8 cellular contexts compared by ENCODE assay signal in genomic region chr18:61502472-61502871, GRCh38.
DNase-seq lines count a peak whose midpoint lies in the region; ATAC-seq and TF ChIP-seq lines count a peak whose summit lies in the region.

No MANE protein-coding gene starts in this region.

- no peaks in the 10 kb centered on the region for H3K36me3 Mint-ChIP-seq in progenitor cell of endocrine pancreas (ENCODE audit: insufficient read depth)

- no peaks in the 10 kb centered on the region for H3K79me2 ChIP-seq in GM23248 (ENCODE audit: insufficient read depth)

- H4K20me1 ChIP-seq in GM23248 (ENCODE audit: insufficient read depth): no peaks in the 10 kb centered on the region

- DNase-seq in DMS53 (lab: John Stamatoyannopoulos, UW): peak; percentile 83
- DNase-seq in GM23248: peak; percentile 78
- DNase-seq in NCI-H1417 treated with DMSO at 0.1 percent for 48 hours (lab: John Stamatoyannopoulos, UW): peak; percentile 63
- peak; percentile 36 for DNase-seq in glomerular endothelial cell (ENCODE audit: extremely low read depth, low read depth, low spot score)
- peak; percentile 44 for DNase-seq in progenitor cell of endocrine pancreas (ENCODE audit: low spot score, unreplicated experiment)
- no peak for DNase-seq in effector CD4-positive, alpha-beta T cell

- peaks cover 3% of the 10 kb centered on the region for H3K27me3 Mint-ChIP-seq in progenitor cell of endocrine pancreas

- H3K4me2 ChIP-seq in GM23248 (ENCODE audit: unreplicated experiment): no peak overlapping the region

- in situ Hi-C loops in GM23248 (cut with MboI): loop anchor here (5.0 kb wide), 1 partner anchor 180 kb away; no protein-coding TSS in a partner anchor

- H3K27ac Mint-ChIP-seq in progenitor cell of endocrine pancreas: no peak overlapping the region

- H3K9me3 Mint-ChIP-seq in progenitor cell of endocrine pancreas (ENCODE audit: low read depth): no peaks in the 10 kb centered on the region

- H3K9me3 ChIP-seq in GM23248 (ENCODE audit: low read depth): no peaks in the 10 kb centered on the region

- peak; percentile 83 for TF ChIP-seq CTCF in VCaP (conservative IDR thresholded peaks at IDR 0.05)
- TF ChIP-seq CTCF in progenitor cell of endocrine pancreas (IDR thresholded peaks at IDR 0.05; ENCODE audit: unreplicated experiment): peak; percentile 85

- H3K4me1 ChIP-seq in GM23248 (ENCODE audit: insufficient read depth): 0 out of 2 replicates have a peak, but pooled peaks cover 2% of the 10 kb centered on the region

- no peaks in the 10 kb centered on the region for H3K9me2 ChIP-seq in GM23248 (ENCODE audit: insufficient read depth)

- no peak overlapping the region for H3K4me3 ChIP-seq in GM23248

- no peak overlapping the region for H3K27ac ChIP-seq in GM23248
- H3K27ac ChIP-seq in VCaP: peak overlapping the region; percentile 25; the same call in 1 of the 2 replicates

- H3K4me1 Mint-ChIP-seq in progenitor cell of endocrine pancreas (ENCODE audit: low read depth): no peaks in the 10 kb centered on the region

- H3K27me3 ChIP-seq in GM23248 (replicated peaks; ENCODE audit: insufficient read depth): no peaks in the 10 kb centered on the region

- H3F3A ChIP-seq in GM23248 (ENCODE audit: insufficient read depth): no peaks in the 10 kb centered on the region

- no peak for ATAC-seq in esophagus mucosa

- H3K4me3 Mint-ChIP-seq in progenitor cell of endocrine pancreas (ENCODE audit: low read depth): no peak overlapping the region

- H3K36me3 ChIP-seq in GM23248 (ENCODE audit: low read depth): no peaks in the 10 kb centered on the region

- no peak overlapping the region for H3K9ac ChIP-seq in GM23248

- WGBS in GM23248 (ENCODE audit: low coverage in 1 of 2, low lambda C conversion rate in 2 of 2, missing lambda C conversion rate in 2 of 2), 2 experiments: 5 to 6% methylated on average over 1 of the region's 1 CpG

- H2AFZ ChIP-seq in GM23248: no peak overlapping the region
